ENCODE assay signal across 32 cellular contexts in genomic region chr2:28556303-28556702, GRCh38.
"Had no signal": no experiment of that assay in that cellular context is flagged by ENCODE, and none has a peak within 500 bp of the region (broad histone marks: within the 10 kb centered on the region; RNA-seq: fewer than 3 reads in every experiment).

No MANE protein-coding gene starts in this region.

- H3K4me1 ChIP-seq: body of pancreas, esophagus muscularis mucosa, foreskin keratinocyte, gastrocnemius medialis had no signal

- ATAC-seq: activated CD4-positive, alpha-beta T cell treated with anti-CD3 and anti-CD28 coated beads for 36 hours; activated CD8-positive, alpha-beta memory T cell treated with anti-CD3 and anti-CD28 coated beads, Interleukin-2, amount 10 ng/mL, durations not matched to agents 7 days and 5 days; activated CD8-positive, alpha-beta T cell treated with anti-CD3 and anti-CD28 coated beads, Interleukin-2, amount 10 ng/mL, durations not matched to agents 7 days and 5 days; activated naive CD8-positive, alpha-beta T cell treated with anti-CD3 and anti-CD28 coated beads, Interleukin-2, amount 50 U/mL, for 24 hours; body of pancreas; effector memory CD8-positive, alpha-beta T cell; foreskin keratinocyte; gastrocnemius medialis; T-helper 17 cell had no signal

- DNase-seq: activated B cell treated with CpG ODN at 0.5 μM for 24 hours; activated CD4-positive, alpha-beta memory T cell treated with anti-CD3 and anti-CD28 coated beads for 36 hours; activated CD4-positive, alpha-beta T cell treated with anti-CD3 and anti-CD28 coated beads for 36 hours; activated CD4-positive, alpha-beta T cell treated with anti-CD3 and anti-CD28 coated beads, Interleukin-2, amount 10 ng/mL, durations not matched to agents 24 days and 14 days; activated CD4-positive, CD25-positive, alpha-beta regulatory T cell treated with anti-CD3 and anti-CD28 coated beads, Interleukin-2, amount 50 U/mL, for 72 hours; activated CD8-positive, alpha-beta memory T cell treated with anti-CD3 and anti-CD28 coated beads, Interleukin-2, amount 10 ng/mL, durations not matched to agents 7 days and 5 days; activated CD8-positive, alpha-beta memory T cell treated with anti-CD3 and anti-CD28 coated beads, Interleukin-2, amount 50 U/mL, for 4 hours; activated CD8-positive, alpha-beta T cell treated with anti-CD3 and anti-CD28 coated beads, Interleukin-2, amount 10 ng/mL, durations not matched to agents 7 days and 5 days; activated effector memory CD4-positive, alpha-beta T cell treated with anti-CD3 and anti-CD28 coated beads, Interleukin-2, amount 50 U/mL, for 16 hours; activated naive CD4-positive, alpha-beta T cell treated with anti-CD3 and anti-CD28 coated beads for 36 hours; activated naive CD8-positive, alpha-beta T cell treated with anti-CD3 and anti-CD28 coated beads for 36 hours; activated naive CD8-positive, alpha-beta T cell treated with anti-CD3 and anti-CD28 coated beads, Interleukin-2, amount 50 U/mL, for 24 hours; activated T-cell treated with anti-CD3 and anti-CD28 coated beads, Interleukin-2, amount 50 U/mL, for 1 hour; activated T-cell treated with anti-CD3 and anti-CD28 coated beads, Interleukin-2, amount 50 U/mL, for 48 hours; amygdala; aorta; body of pancreas; caudate nucleus; cortex of kidney; dermis blood vessel endothelial cell; effector CD4-positive, alpha-beta T cell; effector memory CD8-positive, alpha-beta T cell; erythroblast; foreskin keratinocyte; gastrocnemius medialis; glutamatergic neuron; T-helper 1 cell; T-helper 17 cell; T1000; WERI-Rb-1 had no signal

- H3K9me3 ChIP-seq: adrenal gland, body of pancreas, esophagus muscularis mucosa, gastrocnemius medialis had no signal

- H3K36me3 ChIP-seq: adrenal gland, esophagus muscularis mucosa, gastrocnemius medialis, WERI-Rb-1 had no signal

- H3K27ac ChIP-seq: body of pancreas, esophagus muscularis mucosa, foreskin keratinocyte, gastrocnemius medialis, WERI-Rb-1 had no signal

- H3K27me3 ChIP-seq: adrenal gland, body of pancreas, esophagus muscularis mucosa, foreskin keratinocyte, gastrocnemius medialis had no signal

- H3K4me3 ChIP-seq: adrenal gland, body of pancreas, esophagus muscularis mucosa, gastrocnemius medialis had no signal
